ENCODE assay signal across 8 cellular contexts in genomic region chr19:19866599-19867248, GRCh38. TPM values are rescaled to one million over a fixed set of nuclear protein-coding genes. Genes with fewer than 3 reads are reported as not detected.
DNase-seq lines count a peak whose midpoint lies in the region; ATAC-seq, FAIRE-seq and TF ChIP-seq lines count a peak whose summit lies in the region.

No MANE protein-coding gene starts in this region.

- H3K79me2 ChIP-seq in K562 (ENCODE audit: control insufficient read depth, insufficient read depth, low read length), result peaks cover 56% of the 10 kb centered on the region

- ATAC-seq in heart left ventricle (no peak), Right ventricle myocardium superior (ENCODE audit: poor library complexity) (no peak), K562 (peak; percentile 35), GM18909 (IDR thresholded peaks at IDR 0.05; ENCODE audit: poor library complexity, unreplicated experiment) (no peak), HG03108 (IDR thresholded peaks at IDR 0.05; ENCODE audit: unreplicated experiment) (no peak)

- POLR2A ChIA-PET in K562 (lab: Yijun Ruan, JAX), result interaction anchor here (0.8 to 2.5 kb wide), 4 partner anchors 9 to 91 kb away, joined by 3 to 16 read pairs (median 7); partner anchors contain the start of gene ZNF93

- peak overlapping the region; percentile 91 for H3K4me2 ChIP-seq in K562 (ENCODE audit: insufficient read depth, low read length)

- H3K4me3 ChIP-seq in heart left ventricle (peak overlapping the region; percentile 53 to 93 (median 84)), K562 (peak overlapping the region; percentile 75)

- H3K27ac ChIP-seq in heart left ventricle (peak overlapping the region; percentile 80 to 97 (median 94)), K562 (ENCODE audit: extremely low read depth, low read depth, low read length) (peak overlapping the region; percentile 94)

- H3K9me1 ChIP-seq in K562 (ENCODE audit: control insufficient read depth, insufficient read depth, low read length), result no peaks in the 10 kb centered on the region

- peaks cover 0 to 50% (median 29%) of the 10 kb centered on the region in 12 donors for H3K4me1 ChIP-seq in heart left ventricle
- peaks cover 0 to 4% of the 10 kb centered on the region in 2 experiments; a peak in 2 of 5 replicates for H3K4me1 ChIP-seq in K562 (replicated peaks in 1 of 2; ENCODE audit: control insufficient read depth in 2 of 2, insufficient read depth in 2 of 2, low read length in 2 of 2)

- no peak for TF ChIP-seq POLR2A in heart left ventricle (IDR thresholded peaks at IDR 0.05)
- no peak; the same call in 1 of the 2 replicates for TF ChIP-seq POLR2A in K562 (conservative IDR thresholded peaks at IDR 0.05)

- peak; percentile 23 for FAIRE-seq in K562 (lab: Jason Lieb, UNC)

- 1 to 3% (median 2%) methylated on average over 23 of the region's 23 CpGs for WGBS in heart left ventricle, 4 donors
- under 1% methylated on average over 23 of the region's 23 CpGs for WGBS in K562 (ENCODE audit: insufficient coverage, low coverage, missing lambda C conversion rate)

- H4K20me1 ChIP-seq in K562 (replicated peaks; ENCODE audit: control insufficient read depth, insufficient read depth, low read length), result no peaks in the 10 kb centered on the region

- peaks cover 0 to 19% (median 0%) of the 10 kb centered on the region in 12 donors for H3K9me3 ChIP-seq in heart left ventricle
- 0 out of 2 replicates have a peak, but pooled peaks cover 2% of the 10 kb centered on the region for H3K9me3 ChIP-seq in K562 (replicated peaks; ENCODE audit: control insufficient read depth, insufficient read depth, low read depth, low read length)

- H2AFZ ChIP-seq in K562 (ENCODE audit: low read depth, low read length), result peak overlapping the region; percentile 95; the same call in 1 of the 2 replicates

- CTCF ChIA-PET in K562 (lab: Yijun Ruan, JAX; ENCODE audit: low intra/inter-chr PET ratio), result no interaction called here

- H3K27me3 ChIP-seq in heart left ventricle (no peaks in the 10 kb centered on the region), K562 (ENCODE audit: control insufficient read depth in 2 of 2, insufficient read depth in 2 of 2, low read length in 2 of 2) (no peaks in the 10 kb centered on the region)

- DNase-seq in heart left ventricle (no peak), Right ventricle myocardium superior (no peak), T-helper 2 cell (peak in 4 of 5 experiments; percentile 10 to 76 (median 36)), K562 (ENCODE audit: extremely low read depth in 1 of 4, low spot score in 3 of 4) (peak; percentile 53 to 74 (median 68)), iris pigment epithelial cell (ENCODE audit: low read depth) (peak; percentile 18)
- DNase-seq in stimulated activated CD4-positive, alpha-beta T cell treated with anti-CD3 and anti-CD28 coated beads, Interleukin-1b, Interleukin-23, amount 100 ng/mL, for 4 hours (ENCODE audit: low read depth in 2 of 2), result peak; percentile 12 to 20

- BruUV-seq in K562 (replicated peaks; lab: Mats Ljungman, UMichigan), result no TSS peak

- in situ Hi-C loops in K562 (cut with MboI), result no loop called here

- no peaks in the 10 kb centered on the region for H3K36me3 ChIP-seq in heart left ventricle
- no peaks in the 10 kb centered on the region for H3K36me3 ChIP-seq in K562 (ENCODE audit: control insufficient read depth, insufficient read depth, low read length)

- H3K9ac ChIP-seq in K562 (ENCODE audit: insufficient read depth in 1 of 2, low read depth in 2 of 2, low read length in 2 of 2), result peak overlapping the region; percentile 92 to 99

- no peak for TF ChIP-seq CTCF in heart left ventricle (IDR thresholded peaks at IDR 0.05)
- no peak for TF ChIP-seq CTCF in K562 (IDR thresholded peaks at IDR 0.05 in 2 of 3, conservative IDR thresholded peaks at IDR 0.05 in 1 of 3; ENCODE audit: insufficient read depth in 2 of 3, low read depth in 1 of 3, low read length in 3 of 3)

- TF ChIP-seq EP300 in K562 (IDR thresholded peaks at IDR 0.05; ENCODE audit: low read length), result no peak

- intact Hi-C loops in heart left ventricle (cut with DNase I) (loop anchor here in 5 of 10 donors (2.0 to 5.0 kb wide), 5 partner anchors 36 to 199 kb away; partner anchors contain the start of genes ZNF506 (in 3 of the 5), ZNF93 (in 2 of the 5) and ZNF101 (in 1 of the 5)), Right ventricle myocardium superior (cut with DNase I) (no loop called here), K562 (cut with micrococcal nuclease) (loop anchor here (1.0 to 10.0 kb wide), 3 partner anchors 35 to 199 kb away; partner anchors contain the start of gene ZNF101)

- no peak for TF ChIP-seq RAD21 in K562 (CRISPR knock-in tag; conservative IDR thresholded peaks at IDR 0.05 in 1 of 2, IDR thresholded peaks at IDR 0.05 in 1 of 2)

TF ChIP-seq in K562, 482 proteins besides CTCF, POLR2A, EP300 and RAD21 (continues in another document):
- no peak for TF ChIP-seq BACH1 (tag; IDR thresholded peaks at IDR 0.05)

RNA-seq across cellular contexts. Expression of gene ZNF253, which starts 1.0 kb away (rescaled TPM):
- 10 to 100 TPM in 2 of 9 donors, 1 to 10 TPM in 7; 5.6 to 16.6 (median 8.1) TPM for total RNA-seq in heart left ventricle
- polyA plus RNA-seq in heart left ventricle, result 1 to 10 TPM; 3.8 to 5.5 TPM
- 6.6 TPM for total RNA-seq in Right ventricle myocardium superior
- total RNA-seq in K562 (2011; cell fraction: chromatin; rRNA removed; ENCODE audit: low replicate concordance), result 5.3 and 19.8 TPM in 2 replicates
- total RNA-seq in K562 (2011; cell fraction: nucleolus; rRNA removed), result 3.0 and 10.9 TPM in 2 replicates
- 4.8 and 7.4 TPM in 2 replicates for total RNA-seq in K562 (2011; cell fraction: nucleoplasm; rRNA removed)
- total RNA-seq in K562 (2014; rRNA removed), result 5.6 and 6.0 TPM in 2 replicates
- 12.6 and 13.0 TPM in 2 replicates for total RNA-seq in K562 (2014; rRNA removed; fragmentation: Illumina TruSeq; extraction: Trizol)
- 11.3 and 14.3 TPM in 2 replicates for total RNA-seq in K562 (2015; rRNA removed; fragmentation: Illumina TruSeq; extraction: Trizol)
- total RNA-seq in K562 (2021), result 7.5 and 8.0 TPM in 2 replicates
- 7.2 and 8.1 TPM in 2 replicates for polyA plus RNA-seq in K562 (2011; rRNA removed)
- polyA plus RNA-seq in K562 (2011; cell fraction: cytosol; rRNA removed), result 1.8 and 3.4 TPM in 2 replicates
- 4.9 and 5.2 TPM in 2 replicates for polyA plus RNA-seq in K562 (2011; cell fraction: nucleus; rRNA removed)
- 4.7 and 8.2 TPM in 2 replicates for polyA plus RNA-seq in K562 (2012)
- polyA plus RNA-seq in K562 (2014; fragmentation: Illumina TruSeq; extraction: Trizol), result 11.7 and 14.4 TPM in 2 replicates
- 1 to 10 TPM; 4.0 to 6.9 TPM for polyA plus RNA-seq in K562 (2014; fragmentation: Nextera tagmentation; extraction: Ambion mirVana)
- 7.4 TPM in 2 replicates for polyA plus RNA-seq in K562 (2014; rRNA removed)
- 9.2 and 12.2 TPM in 2 replicates for polyA minus RNA-seq in K562 (2011; rRNA and poly(A)+ RNA removed)
- polyA minus RNA-seq in K562 (2011; cell fraction: cytosol; rRNA and poly(A)+ RNA removed), result 2.3 and 3.2 TPM in 2 replicates
- polyA minus RNA-seq in K562 (2011; cell fraction: nucleus; rRNA and poly(A)+ RNA removed), result 4.7 and 9.4 TPM in 2 replicates

RNA-seq across cellular contexts. Expression of gene ZNF93, which starts 34.0 kb away (rescaled TPM):
- total RNA-seq in heart left ventricle (1 to 10 TPM; 1.0 to 4.6 (median 2.3) TPM), Right ventricle myocardium superior (1.2 TPM), K562 (2014; rRNA removed) (11.1 and 11.4 TPM in 2 replicates), K562 (2014; rRNA removed; fragmentation: Illumina TruSeq; extraction: Trizol) (23.4 and 24.0 TPM in 2 replicates), K562 (2015; rRNA removed; fragmentation: Illumina TruSeq; extraction: Trizol) (23.9 and 24.0 TPM in 2 replicates), K562 (2021) (11.6 and 14.1 TPM in 2 replicates)
- polyA plus RNA-seq in heart left ventricle (1 to 10 TPM; 1.1 to 3.7 TPM), K562 (2011; rRNA removed) (7.3 and 12.0 TPM in 2 replicates), K562 (2014; fragmentation: Illumina TruSeq; extraction: Trizol) (19.9 and 26.3 TPM in 2 replicates), K562 (2014; fragmentation: Nextera tagmentation; extraction: Ambion mirVana) (10 to 100 TPM; 17.1 to 26.3 TPM), K562 (2014; rRNA removed) (13.5 and 16.7 TPM in 2 replicates)
- 16.7 and 33.6 TPM in 2 replicates for total RNA-seq in K562 (2011; cell fraction: chromatin; rRNA removed; ENCODE audit: low replicate concordance)
- total RNA-seq in K562 (2011; cell fraction: nucleolus; rRNA removed), result 15.0 and 22.9 TPM in 2 replicates
- total RNA-seq in K562 (2011; cell fraction: nucleoplasm; rRNA removed), result 27.9 and 42.9 TPM in 2 replicates
- polyA plus RNA-seq in K562 (2011; cell fraction: cytosol; rRNA removed), result 6.1 and 6.6 TPM in 2 replicates
- 4.2 and 6.2 TPM in 2 replicates for polyA plus RNA-seq in K562 (2011; cell fraction: nucleus; rRNA removed)
- polyA plus RNA-seq in K562 (2012), result 11.8 and 36.1 TPM in 2 replicates
- polyA minus RNA-seq in K562 (2011; rRNA and poly(A)+ RNA removed), result 15.3 and 18.9 TPM in 2 replicates
- 4.0 and 7.7 TPM in 2 replicates for polyA minus RNA-seq in K562 (2011; cell fraction: cytosol; rRNA and poly(A)+ RNA removed)
- 7.4 and 9.8 TPM in 2 replicates for polyA minus RNA-seq in K562 (2011; cell fraction: nucleus; rRNA and poly(A)+ RNA removed)

RNA-seq across cellular contexts. Expression of gene ZNF506, which starts 45.2 kb away (rescaled TPM):
- total RNA-seq in heart left ventricle (10 to 100 TPM in 8 of 9 donors, 1 to 10 TPM in 1; 9.0 to 20.2 (median 11.6) TPM), Right ventricle myocardium superior (8.1 TPM), K562 (2014; rRNA removed) (0.04 TPM in 1 of 2 replicates, not detected in the other), K562 (2014; rRNA removed; fragmentation: Illumina TruSeq; extraction: Trizol) (0.18 and 0.19 TPM in 2 replicates), K562 (2015; rRNA removed; fragmentation: Illumina TruSeq; extraction: Trizol) (0.11 and 0.15 TPM in 2 replicates), K562 (2021) (0.27 and 0.31 TPM in 2 replicates)
- polyA plus RNA-seq in heart left ventricle (1 to 10 TPM; 5.0 to 6.5 TPM), K562 (2011; rRNA removed) (0.11 TPM in 1 of 2 replicates, not detected in the other), K562 (2014; fragmentation: Illumina TruSeq; extraction: Trizol) (0.03 and 0.24 TPM in 2 replicates), K562 (2014; fragmentation: Nextera tagmentation; extraction: Ambion mirVana) (under 1 TPM; 0.14 to 0.44 TPM), K562 (2014; rRNA removed) (not detected in 2 replicates)
- 0.07 and 0.88 TPM in 2 replicates for total RNA-seq in K562 (2011; cell fraction: chromatin; rRNA removed; ENCODE audit: low replicate concordance)
- 0.53 TPM in 1 of 2 replicates, not detected in the other for total RNA-seq in K562 (2011; cell fraction: nucleolus; rRNA removed)
- 0.29 and 1.1 TPM in 2 replicates for total RNA-seq in K562 (2011; cell fraction: nucleoplasm; rRNA removed)
- polyA plus RNA-seq in K562 (2011; cell fraction: cytosol; rRNA removed), result not detected in 2 replicates
- 0.06 TPM in 1 of 2 replicates, not detected in the other for polyA plus RNA-seq in K562 (2011; cell fraction: nucleus; rRNA removed)
- 0.38 and 0.53 TPM in 2 replicates for polyA plus RNA-seq in K562 (2012)
- polyA minus RNA-seq in K562 (2011; rRNA and poly(A)+ RNA removed), result not detected in 2 replicates
- not detected in 2 replicates for polyA minus RNA-seq in K562 (2011; cell fraction: cytosol; rRNA and poly(A)+ RNA removed)
- polyA minus RNA-seq in K562 (2011; cell fraction: nucleus; rRNA and poly(A)+ RNA removed), result not detected in 2 replicates

Comparison
In these comparisons a context has a peak if more than half of its experiments do, and no peak if none do; other contexts are left out.
1. DNase-seq: peak in T-helper 2 cell (4 of 5), K562 (4 of 4), iris pigment epithelial cell (single experiment) and stimulated activated CD4-positive, alpha-beta T cell treated with anti-CD3 and anti-CD28 coated beads, Interleukin-1b, Interleukin-23, amount 100 ng/mL, for 4 hours (2 of 2); none in heart left ventricle (0 of 5) and Right ventricle myocardium superior (single experiment).